In genomic region chr3:129196601-129197000, GRCh38 we compare ENCODE assay signal across 11 cellular contexts. TPM values are rescaled to one million over a fixed set of nuclear protein-coding genes. Genes with fewer than 3 reads are reported as not detected.
DNase-seq lines count a peak whose midpoint lies in the region; ATAC-seq and TF ChIP-seq lines count a peak whose summit lies in the region.
"Had no signal": no experiment of that assay in that cellular context is flagged by ENCODE, and none has a peak within 500 bp of the region (broad histone marks: within the 10 kb centered on the region; RNA-seq: fewer than 3 reads in every experiment).

No MANE protein-coding gene starts in this region.

- H3K36me3 Mint-ChIP-seq in activated T-cell treated with anti-CD3 and anti-CD28 coated beads, Interleukin-2, amount 50 U/mL, for 4 hours (ENCODE audit: insufficient read depth): no peaks in the 10 kb centered on the region
- H3K36me3 Mint-ChIP-seq in T-helper 17 cell (ENCODE audit: low read depth): no peaks in the 10 kb centered on the region
- H3K36me3 Mint-ChIP-seq in H9 (ENCODE audit: insufficient read depth in 1 of 3, low read depth in 3 of 3): no peaks in the 10 kb centered on the region

- H3K18ac ChIP-seq in mesenchymal stem cell (ENCODE audit: low read depth in 1 of 2, low read length in 2 of 2): no peak overlapping the region
- no peak overlapping the region for H3K18ac ChIP-seq in H9 (ENCODE audit: insufficient read length, low read depth, low read length)

- H3K79me2 ChIP-seq in KMS-11 (ENCODE audit: insufficient read depth, low read depth): no peaks in the 10 kb centered on the region
- H3K79me2 ChIP-seq in mammary epithelial cell (ENCODE audit: insufficient read depth, low read length): no peaks in the 10 kb centered on the region
- H3K79me2 ChIP-seq in H9 (ENCODE audit: insufficient read depth, low read length): no peaks in the 10 kb centered on the region

- no peak overlapping the region for H3K56ac ChIP-seq in H9 (ENCODE audit: insufficient read length, low read depth, low read length)

- H2BK5ac ChIP-seq in mesenchymal stem cell (ENCODE audit: low read depth, low read length, poor library complexity, severe bottlenecking) (no peak overlapping the region), H9 (ENCODE audit: insufficient read length, low read length) (no peak overlapping the region)

- intact Hi-C loops in mammary epithelial cell (cut with micrococcal nuclease): no loop called here

- H3T11ph ChIP-seq in H9 (ENCODE audit: low read length): no peak overlapping the region

- peak overlapping the region; percentile 73; the same call in 1 of the 2 replicates for H3K27ac ChIP-seq in KMS-11
- H3K27ac ChIP-seq in mammary epithelial cell (ENCODE audit: insufficient read depth, low read depth, low read length): peak overlapping the region; percentile 33
- no peak overlapping the region for H3K27ac ChIP-seq in mesenchymal stem cell (ENCODE audit: low read length, poor library complexity, severe bottlenecking)
- H3K27ac ChIP-seq in suprapubic skin: peak overlapping the region; percentile 81
- no peak overlapping the region for H3K27ac ChIP-seq in H9 (ENCODE audit: insufficient read length, low read depth, low read length)

- H2BK12ac ChIP-seq in mesenchymal stem cell (ENCODE audit: low read length in 2 of 2) (no peak overlapping the region), H9 (ENCODE audit: insufficient read length, low read depth, low read length) (no peak overlapping the region)

- no peak for DNase-seq in mammary epithelial cell
- DNase-seq in mesenchymal stem cell: no peak
- DNase-seq in suprapubic skin (ENCODE audit: low spot score in 2 of 2): no peak
- DNase-seq in activated T-cell treated with anti-CD3 and anti-CD28 coated beads, Interleukin-2, amount 50 U/mL, for 4 hours: no peak
- DNase-seq in T-helper 17 cell: no peak
- DNase-seq in H9: no peak
- DNase-seq: activated CD4-positive, CD25-positive, alpha-beta regulatory T cell; Kasumi-1; NCI-H2029; NK-92 treated with Interleukin-12 subunit alpha and Interleukin-12 subunit beta, amount 100 ng/mL, for 24 hours had no signal

- TF ChIP-seq POLR2A in suprapubic skin (IDR thresholded peaks at IDR 0.05): no peak

- no peak overlapping the region for H3K4ac ChIP-seq in mesenchymal stem cell (ENCODE audit: low read depth in 1 of 2, low read length in 2 of 2)
- H3K4ac ChIP-seq in H9 (ENCODE audit: low read depth, low read length): no peak overlapping the region

- in situ Hi-C loops in mammary epithelial cell (cut with MboI; ENCODE audit: low sequenced_read_pairs in 2 of 2): no loop called here

- no peaks in the 10 kb centered on the region for H3K27me3 Mint-ChIP-seq in activated T-cell treated with anti-CD3 and anti-CD28 coated beads, Interleukin-2, amount 50 U/mL, for 4 hours (ENCODE audit: low read depth)
- H3K27me3 Mint-ChIP-seq in T-helper 17 cell: no peaks in the 10 kb centered on the region
- no peaks in the 10 kb centered on the region; the same call in 1 of the 2 replicates for H3K27me3 Mint-ChIP-seq in H9 (ENCODE audit: low read depth)

- no peak overlapping the region for H3K4me3 Mint-ChIP-seq in activated T-cell treated with anti-CD3 and anti-CD28 coated beads, Interleukin-2, amount 50 U/mL, for 4 hours
- H3K4me3 Mint-ChIP-seq in T-helper 17 cell (no peak overlapping the region), H9 (no peak overlapping the region)

- no peaks in the 10 kb centered on the region for H3K27me3 ChIP-seq in KMS-11 (ENCODE audit: insufficient read depth, low read depth)
- no peaks in the 10 kb centered on the region for H3K27me3 ChIP-seq in mammary epithelial cell (ENCODE audit: insufficient read depth, low read length)
- H3K27me3 ChIP-seq in mesenchymal stem cell (ENCODE audit: control insufficient read depth in 1 of 2, insufficient read depth in 1 of 2, low read length in 2 of 2): no peaks in the 10 kb centered on the region
- no peaks in the 10 kb centered on the region for H3K27me3 ChIP-seq in suprapubic skin
- H3K27me3 ChIP-seq in H9 (ENCODE audit: insufficient read depth, low read length): no peaks in the 10 kb centered on the region

- H3K27ac Mint-ChIP-seq in T-helper 17 cell (no peak overlapping the region), H9 (no peak overlapping the region)

- H2BK120ac ChIP-seq in mesenchymal stem cell (ENCODE audit: low read depth, low read length) (no peak overlapping the region), H9 (ENCODE audit: low read depth, low read length, poor library complexity, severe bottlenecking) (no peak overlapping the region)

- H3K23ac ChIP-seq in mesenchymal stem cell (ENCODE audit: low read length in 2 of 2): no peak overlapping the region
- no peak overlapping the region for H3K23ac ChIP-seq in H9 (ENCODE audit: insufficient read length, low read depth, low read length)

- H4K91ac ChIP-seq in mesenchymal stem cell (ENCODE audit: low read length): no peak overlapping the region
- H4K91ac ChIP-seq in H9 (ENCODE audit: insufficient read length, low read depth, low read length): no peak overlapping the region

- no peak overlapping the region for H2AFZ ChIP-seq in KMS-11 (ENCODE audit: low read depth)
- H2AFZ ChIP-seq in mammary epithelial cell (ENCODE audit: low read depth, low read length): no peak overlapping the region
- H2AFZ ChIP-seq in mesenchymal stem cell (ENCODE audit: low read depth, low read length): no peak overlapping the region
- no peak overlapping the region for H2AFZ ChIP-seq in H9 (ENCODE audit: low read length)

- no peak overlapping the region for H2BK15ac ChIP-seq in mesenchymal stem cell (ENCODE audit: low read depth, poor library complexity, severe bottlenecking)
- H2BK15ac ChIP-seq in H9 (ENCODE audit: low read depth, low read length): no peak overlapping the region

- H2AK5ac ChIP-seq in mesenchymal stem cell (ENCODE audit: low read length, severe bottlenecking) (no peak overlapping the region), H9 (ENCODE audit: insufficient read length, low read length) (no peak overlapping the region)

- H2BK20ac ChIP-seq in H9 (ENCODE audit: low read depth, low read length, poor library complexity, severe bottlenecking): no peak overlapping the region

- H3K4me3 ChIP-seq in KMS-11 (IDR thresholded peaks at IDR 0.05; ENCODE audit: insufficient read depth, low read depth, low read length): no peak overlapping the region
- no peak overlapping the region for H3K4me3 ChIP-seq in mammary epithelial cell (replicated peaks in 1 of 3; ENCODE audit: insufficient read depth in 1 of 3, low read depth in 2 of 3, low read length in 3 of 3)
- peak overlapping the region in 1 of 2 experiments; percentile 68 for H3K4me3 ChIP-seq in mesenchymal stem cell (ENCODE audit: insufficient read depth in 1 of 2, low read depth in 1 of 2, low read length in 2 of 2)
- no peak overlapping the region for H3K4me3 ChIP-seq in suprapubic skin

- H3K9me3 ChIP-seq in mammary epithelial cell (replicated peaks; ENCODE audit: insufficient read depth, low read length) (no peaks in the 10 kb centered on the region), mesenchymal stem cell (ENCODE audit: control insufficient read depth, low read length) (no peaks in the 10 kb centered on the region), suprapubic skin (no peaks in the 10 kb centered on the region), T-helper 17 cell (ENCODE audit: control insufficient read depth, low read length, poor library complexity, severe bottlenecking) (no peaks in the 10 kb centered on the region), H9 (ENCODE audit: control insufficient read depth, low read depth, low read length) (no peaks in the 10 kb centered on the region)

- no peaks in the 10 kb centered on the region for H3K23me2 ChIP-seq in H9 (ENCODE audit: insufficient read length, low read depth, low read length, poor library complexity, severe bottlenecking)

- peaks cover 31% of the 10 kb centered on the region for H3K4me1 ChIP-seq in KMS-11 (ENCODE audit: low read depth, poor library complexity, severe bottlenecking)
- peaks cover 28% of the 10 kb centered on the region for H3K4me1 ChIP-seq in mammary epithelial cell (ENCODE audit: insufficient read depth, low read length)
- H3K4me1 ChIP-seq in mesenchymal stem cell (ENCODE audit: control insufficient read depth, insufficient read depth, low read depth, low read length): peaks cover 2% of the 10 kb centered on the region
- peaks cover 34% of the 10 kb centered on the region for H3K4me1 ChIP-seq in suprapubic skin
- no peaks in the 10 kb centered on the region for H3K4me1 ChIP-seq in H9 (ENCODE audit: insufficient read depth, low read length)

- no peaks in the 10 kb centered on the region for H3K36me3 ChIP-seq in KMS-11 (ENCODE audit: insufficient read depth)
- no peaks in the 10 kb centered on the region for H3K36me3 ChIP-seq in mammary epithelial cell (ENCODE audit: insufficient read depth, low read length)
- H3K36me3 ChIP-seq in mesenchymal stem cell (ENCODE audit: control insufficient read depth in 1 of 2, insufficient read depth in 2 of 2, low read depth in 1 of 2, low read length in 2 of 2): no peaks in the 10 kb centered on the region
- no peaks in the 10 kb centered on the region for H3K36me3 ChIP-seq in suprapubic skin

- no peak for ATAC-seq in activated T-cell treated with anti-CD3 and anti-CD28 coated beads, Interleukin-2, amount 50 U/mL, for 4 hours
- ATAC-seq in T-helper 17 cell: no peak

- TF ChIP-seq EP300 in suprapubic skin (IDR thresholded peaks at IDR 0.05): no peak

- CTCF ChIA-PET in mammary epithelial cell (lab: Charles Lee; ENCODE audit: low non-redundant PET): interaction anchor here (1.1 kb wide), 1 partner anchor 49 kb away, joined by 7 read pairs; no protein-coding TSS in a partner anchor

- H4K20me1 ChIP-seq in KMS-11 (ENCODE audit: insufficient read depth) (no peaks in the 10 kb centered on the region), mammary epithelial cell (ENCODE audit: insufficient read depth, low read length) (no peaks in the 10 kb centered on the region), H9 (ENCODE audit: control insufficient read depth, insufficient read depth, insufficient read length) (no peaks in the 10 kb centered on the region)

- no peaks in the 10 kb centered on the region for H3K4me1 Mint-ChIP-seq in activated T-cell treated with anti-CD3 and anti-CD28 coated beads, Interleukin-2, amount 50 U/mL, for 4 hours (ENCODE audit: low read depth)
- H3K4me1 Mint-ChIP-seq in T-helper 17 cell (no peaks in the 10 kb centered on the region), H9 (no peaks in the 10 kb centered on the region)

- H3K9ac ChIP-seq in KMS-11 (no peak overlapping the region), mammary epithelial cell (ENCODE audit: insufficient read depth, low read length) (no peak overlapping the region), mesenchymal stem cell (ENCODE audit: low read length) (peak overlapping the region; percentile 87), H9 (ENCODE audit: extremely low read depth, insufficient read length, low read length) (no peak overlapping the region)

- no peak overlapping the region for H3K14ac ChIP-seq in mesenchymal stem cell (ENCODE audit: low read length in 2 of 2)
- H3K14ac ChIP-seq in H9 (ENCODE audit: insufficient read depth, low read length): no peak overlapping the region

- H3K79me1 ChIP-seq in mesenchymal stem cell (replicated peaks; ENCODE audit: low read length, poor library complexity, severe bottlenecking): peaks cover 2% of the 10 kb centered on the region
- H3K79me1 ChIP-seq in H9 (ENCODE audit: insufficient read depth, low read depth, low read length, poor library complexity, severe bottlenecking): no peaks in the 10 kb centered on the region

- WGBS in mammary epithelial cell (ENCODE audit: low coverage, missing lambda C conversion rate): 100% methylated on average over 3 of the region's 3 CpGs
- 74% methylated on average over 2 of the region's 3 CpGs for WGBS in mesenchymal stem cell
- WGBS in suprapubic skin: 84% methylated on average over 3 of the region's 3 CpGs
- no CpG with 5 or more reads among the region's 3 CpGs for WGBS in H9 (ENCODE audit: extremely low coverage, insufficient read length, low lambda C conversion rate)

- peak overlapping the region; percentile 47; the same call in 1 of the 2 replicates for H3K4me2 ChIP-seq in KMS-11
- H3K4me2 ChIP-seq in mammary epithelial cell (ENCODE audit: insufficient read depth, low read depth, low read length): peak overlapping the region; percentile 72
- H3K4me2 ChIP-seq in mesenchymal stem cell (ENCODE audit: low read length, poor library complexity, severe bottlenecking): no peak overlapping the region
- no peak overlapping the region for H3K4me2 ChIP-seq in H9 (ENCODE audit: insufficient read depth, insufficient read length, low read length)

- no peak for TF ChIP-seq CTCF in KMS-11 (conservative IDR thresholded peaks at IDR 0.05; ENCODE audit: low read depth, low read length)
- no peak for TF ChIP-seq CTCF in mammary epithelial cell (conservative IDR thresholded peaks at IDR 0.05 in 1 of 2, IDR thresholded peaks at IDR 0.05 in 1 of 2; ENCODE audit: extremely low read depth in 1 of 2, insufficient read depth in 1 of 2, low read depth in 1 of 2, low read length in 2 of 2)
- TF ChIP-seq CTCF in suprapubic skin (IDR thresholded peaks at IDR 0.05): no peak
- TF ChIP-seq CTCF in H9 (conservative IDR thresholded peaks at IDR 0.05): no peak

- dilution Hi-C loops in mammary epithelial cell (cut with HindIII; ENCODE audit: low sequenced_read_pairs): loop anchor here (5.0 kb wide), 1 partner anchor 36 kb away; no protein-coding TSS in a partner anchor

- no TSS peak for BruUV-seq in mammary epithelial cell (replicated peaks; lab: Mats Ljungman, UMichigan)

- H4K5ac ChIP-seq in H9 (ENCODE audit: insufficient read length, low read depth, low read length): no peak overlapping the region

- H3K9me3 Mint-ChIP-seq in activated T-cell treated with anti-CD3 and anti-CD28 coated beads, Interleukin-2, amount 50 U/mL, for 4 hours: no peaks in the 10 kb centered on the region
- H3K9me3 Mint-ChIP-seq in H9: no peaks in the 10 kb centered on the region

- H4K8ac ChIP-seq in mesenchymal stem cell (ENCODE audit: low read length) (no peak overlapping the region), H9 (replicated peaks; ENCODE audit: insufficient read length, low read depth, low read length) (no peak overlapping the region)

RNA-seq across cellular contexts. Expression of gene CNBP, which starts 12.9 kb away (rescaled TPM):
- 100 to 1,000 TPM; 252 to 307 TPM for total RNA-seq in mammary epithelial cell
- polyA plus RNA-seq in mammary epithelial cell: 349 TPM
- 213 TPM for polyA minus RNA-seq in mammary epithelial cell
- 119 TPM for polyA plus RNA-seq in mesenchymal stem cell (2013, experiment 1 of 2)
- polyA plus RNA-seq in mesenchymal stem cell (2013, experiment 2 of 2): 118 TPM
- total RNA-seq in suprapubic skin: 100 to 1,000 TPM; 361 to 504 (median 408) TPM
- total RNA-seq in activated T-cell treated with anti-CD3 and anti-CD28 coated beads, Interleukin-2, amount 50 U/mL, for 4 hours: 100 to 1,000 TPM; 606 to 623 (median 610) TPM
- total RNA-seq in T-helper 17 cell: 100 to 1,000 TPM; 253 to 276 TPM
- 433 and 443 TPM in 2 replicates for total RNA-seq in H9 (2021)

RNA-seq across cellular contexts. Expression of gene ISY1, which starts 35.7 kb away (rescaled TPM):
- total RNA-seq in mammary epithelial cell: 10 to 100 TPM; 16.8 to 38.2 TPM
- polyA plus RNA-seq in mammary epithelial cell: 27.4 TPM
- 29.5 TPM for polyA minus RNA-seq in mammary epithelial cell
- 19.3 TPM for polyA plus RNA-seq in mesenchymal stem cell (2013, experiment 1 of 2)
- 19.9 TPM for polyA plus RNA-seq in mesenchymal stem cell (2013, experiment 2 of 2)
- 10 to 100 TPM in 3 of 4 donors, 1 to 10 TPM in 1; 6.3 to 18.2 (median 16.3) TPM for total RNA-seq in suprapubic skin
- 100 to 1,000 TPM in 1 of 3 donors, 10 to 100 TPM in 2; 93.1 to 101 (median 93.9) TPM for total RNA-seq in activated T-cell treated with anti-CD3 and anti-CD28 coated beads, Interleukin-2, amount 50 U/mL, for 4 hours
- 10 to 100 TPM; 39.0 TPM for total RNA-seq in T-helper 17 cell
- total RNA-seq in H9 (2021): 28.1 TPM in 2 replicates

RNA-seq across cellular contexts. Expression of gene COPG1, which starts 52.8 kb away (rescaled TPM):
- total RNA-seq in mammary epithelial cell (100 to 1,000 TPM; 173 to 176 TPM), suprapubic skin (10 to 100 TPM; 77.1 to 95.3 (median 88.6) TPM), T-helper 17 cell (100 to 1,000 TPM; 101 to 102 TPM), H9 (2021) (142 and 147 TPM in 2 replicates)
- 98.1 TPM for polyA plus RNA-seq in mammary epithelial cell
- 175 TPM for polyA minus RNA-seq in mammary epithelial cell
- polyA plus RNA-seq in mesenchymal stem cell (2013, experiment 1 of 2): 116 TPM
- 110 TPM for polyA plus RNA-seq in mesenchymal stem cell (2013, experiment 2 of 2)
- 100 to 1,000 TPM; 144 to 163 (median 151) TPM for total RNA-seq in activated T-cell treated with anti-CD3 and anti-CD28 coated beads, Interleukin-2, amount 50 U/mL, for 4 hours

Comparison
In these comparisons a context has a peak if more than half of its experiments do, and no peak if none do; other contexts are left out.
1. H3K27ac ChIP-seq: peak in KMS-11 (single experiment), mammary epithelial cell (single experiment) and suprapubic skin (single experiment); none in mesenchymal stem cell (single experiment) and H9 (single experiment).
2. H3K4me2 ChIP-seq: peak in KMS-11 (single experiment) and mammary epithelial cell (single experiment); none in mesenchymal stem cell (single experiment) and H9 (single experiment).